In genomic region chr12:52018448-52019122, GRCh38 we compare ENCODE assay signal across 21 cellular contexts. TPM values are rescaled to one million over a fixed set of nuclear protein-coding genes. Genes with fewer than 3 reads are reported as not detected.
DNase-seq lines count a peak whose midpoint lies in the region; ATAC-seq and TF ChIP-seq lines count a peak whose summit lies in the region.
"Had no signal": no experiment of that assay in that cellular context is flagged by ENCODE, and none has a peak within 500 bp of the region (broad histone marks: within the 10 kb centered on the region; RNA-seq: fewer than 3 reads in every experiment).

No MANE protein-coding gene starts in this region.

- H3K27me3 Mint-ChIP-seq in stimulated activated memory B cell treated with anti-CD40 and anti-IgM and Interleukin-4, amounts not matched to agents 10 μg/mL and 1 μg/mL and 100 μg/mL, for 72 hours: no peaks in the 10 kb centered on the region
- H3K27me3 Mint-ChIP-seq in activated CD8-positive, alpha-beta T cell treated with anti-CD3 and anti-CD28 coated beads, Interleukin-2, amount 10 ng/mL, durations not matched to agents 7 days and 5 days (ENCODE audit: low read depth): peaks cover 2% of the 10 kb centered on the region

- no peak overlapping the region for H3K4me3 ChIP-seq in body of pancreas
- no peak overlapping the region for H3K4me3 ChIP-seq in prostate gland
- H3K4me3 ChIP-seq: K562, left ventricle myocardium inferior, transverse colon had no signal

- DNase-seq in NCI-H748 (lab: John Stamatoyannopoulos, UW; ENCODE audit: unreplicated experiment) (peak; percentile 27), NCI-H748 treated with DMSO at 0.1 percent for 48 hours (lab: John Stamatoyannopoulos, UW) (no peak), NCI-H2081 treated with DMSO at 0.1 percent for 48 hours (lab: John Stamatoyannopoulos, UW) (peak; percentile 82), body of pancreas (peak in 1 of 4 donors; percentile 58), prostate gland (ENCODE audit: low spot score) (no peak)
- DNase-seq in activated CD8-positive, alpha-beta T cell treated with anti-CD3 and anti-CD28 coated beads, Interleukin-2, amount 10 ng/mL, durations not matched to agents 7 days and 5 days: no peak
- DNase-seq: activated CD4-positive, alpha-beta memory T cell treated with anti-CD3 and anti-CD28 coated beads, Interleukin-2, amount 10 ng/mL, durations not matched to agents 7 days and 5 days; activated T-cell treated with anti-CD3 and anti-CD28 coated beads, Interleukin-2, amount 50 U/mL, for 4 hours; HCEC 1CT; left ventricle myocardium inferior; NCI-H226; stimulated activated naive CD4-positive, alpha-beta T cell treated with Interleukin-2 at 50 U/mL for 16 hours; transverse colon; WERI-Rb-1 had no signal

- H3K36me3 Mint-ChIP-seq in stimulated activated memory B cell treated with anti-CD40 and anti-IgM and Interleukin-4, amounts not matched to agents 10 μg/mL and 1 μg/mL and 100 μg/mL, for 72 hours: peaks cover 12% of the 10 kb centered on the region
- no peaks in the 10 kb centered on the region for H3K36me3 Mint-ChIP-seq in activated CD8-positive, alpha-beta T cell treated with anti-CD3 and anti-CD28 coated beads, Interleukin-2, amount 10 ng/mL, durations not matched to agents 7 days and 5 days (ENCODE audit: low read depth)

- CTCF ChIA-PET in activated CD8-positive, alpha-beta T cell treated with anti-CD3 and anti-CD28 coated beads, Interleukin-2, amount 10 ng/mL, durations not matched to agents 7 days and 5 days (lab: Charles Lee): interaction anchor here (0.7 to 12.4 kb wide), 4 partner anchors 10 to 103 kb away, joined by 3 to 472 read pairs (median 152); partner anchors contain the start of gene TAMALIN

- TF ChIP-seq POLR2A in body of pancreas (IDR thresholded peaks at IDR 0.05): peak in 2 of 3 donors; percentile 38 to 43
- TF ChIP-seq POLR2A in prostate gland (IDR thresholded peaks at IDR 0.05): no peak

- H3K9me3 ChIP-seq in body of pancreas (no peaks in the 10 kb centered on the region), prostate gland (no peaks in the 10 kb centered on the region)
- H3K9me3 ChIP-seq: left ventricle myocardium inferior, transverse colon had no signal

- POLR2A ChIA-PET in activated CD8-positive, alpha-beta T cell treated with anti-CD3 and anti-CD28 coated beads, Interleukin-2, amount 10 ng/mL, durations not matched to agents 7 days and 5 days (lab: Charles Lee): no interaction called here

- intact Hi-C loops in body of pancreas (cut with DNase I): no loop called here
- intact Hi-C loops in prostate gland (cut with DNase I): no loop called here

- H3K4me1 ChIP-seq in body of pancreas (peaks cover 33% of the 10 kb centered on the region), prostate gland (replicated peaks) (no peaks in the 10 kb centered on the region)

- H3K27me3 ChIP-seq in body of pancreas: no peaks in the 10 kb centered on the region
- no peaks in the 10 kb centered on the region for H3K27me3 ChIP-seq in prostate gland (replicated peaks; ENCODE audit: insufficient read depth)

- no peaks in the 10 kb centered on the region for H3K36me3 ChIP-seq in body of pancreas (replicated peaks in 1 of 2; ENCODE audit: insufficient read depth in 1 of 2, low read depth in 2 of 2)
- no peaks in the 10 kb centered on the region for H3K36me3 ChIP-seq in prostate gland
- H3K36me3 ChIP-seq: transverse colon had no signal

- no peak overlapping the region for H3K4me3 Mint-ChIP-seq in stimulated activated memory B cell treated with anti-CD40 and anti-IgM and Interleukin-4, amounts not matched to agents 10 μg/mL and 1 μg/mL and 100 μg/mL, for 72 hours
- H3K4me3 Mint-ChIP-seq in activated CD8-positive, alpha-beta T cell treated with anti-CD3 and anti-CD28 coated beads, Interleukin-2, amount 10 ng/mL, durations not matched to agents 7 days and 5 days: no peak overlapping the region
- H3K4me3 Mint-ChIP-seq: activated CD4-positive, alpha-beta memory T cell treated with anti-CD3 and anti-CD28 coated beads, Interleukin-2, amount 10 ng/mL, durations not matched to agents 7 days and 5 days; activated T-cell treated with anti-CD3 and anti-CD28 coated beads, Interleukin-2, amount 50 U/mL, for 4 hours; CD14-positive monocyte; T-helper 1 cell treated with Interleukin-12 subunit alpha and Interleukin-12 subunit beta and Interleukin-4 antibody, amounts not matched to agents 30 μg/mL and 1 μg/mL, for 36 hours had no signal

- peak; percentile 25 for ATAC-seq in body of pancreas
- no peak for ATAC-seq in stimulated activated memory B cell treated with anti-CD40 and anti-IgM and Interleukin-4, amounts not matched to agents 10 μg/mL and 1 μg/mL and 100 μg/mL, for 72 hours
- no peak for ATAC-seq in activated CD8-positive, alpha-beta T cell treated with anti-CD3 and anti-CD28 coated beads, Interleukin-2, amount 10 ng/mL, durations not matched to agents 7 days and 5 days
- ATAC-seq in HG03521 (IDR thresholded peaks at IDR 0.05; ENCODE audit: unreplicated experiment): no peak
- ATAC-seq: activated T-cell treated with anti-CD3 and anti-CD28 coated beads, Interleukin-2, amount 50 U/mL, for 4 hours; K562; sciatic nerve had no signal

- H3K9me3 Mint-ChIP-seq in stimulated activated memory B cell treated with anti-CD40 and anti-IgM and Interleukin-4, amounts not matched to agents 10 μg/mL and 1 μg/mL and 100 μg/mL, for 72 hours: no peaks in the 10 kb centered on the region
- H3K9me3 Mint-ChIP-seq in activated CD8-positive, alpha-beta T cell treated with anti-CD3 and anti-CD28 coated beads, Interleukin-2, amount 10 ng/mL, durations not matched to agents 7 days and 5 days (ENCODE audit: insufficient read depth): no peaks in the 10 kb centered on the region
- H3K9me3 Mint-ChIP-seq: activated CD4-positive, alpha-beta memory T cell treated with anti-CD3 and anti-CD28 coated beads, Interleukin-2, amount 10 ng/mL, durations not matched to agents 7 days and 5 days; activated T-cell treated with anti-CD3 and anti-CD28 coated beads, Interleukin-2, amount 50 U/mL, for 4 hours; T-helper 1 cell treated with Interleukin-12 subunit alpha and Interleukin-12 subunit beta and Interleukin-4 antibody, amounts not matched to agents 30 μg/mL and 1 μg/mL, for 36 hours had no signal

- peaks cover 39% of the 10 kb centered on the region for H3K4me1 Mint-ChIP-seq in stimulated activated memory B cell treated with anti-CD40 and anti-IgM and Interleukin-4, amounts not matched to agents 10 μg/mL and 1 μg/mL and 100 μg/mL, for 72 hours
- peaks cover 30% of the 10 kb centered on the region for H3K4me1 Mint-ChIP-seq in activated CD8-positive, alpha-beta T cell treated with anti-CD3 and anti-CD28 coated beads, Interleukin-2, amount 10 ng/mL, durations not matched to agents 7 days and 5 days (ENCODE audit: low read depth)

- H3K27ac ChIP-seq in body of pancreas (peak overlapping the region; percentile 69 to 80 (median 77)), prostate gland (no peak overlapping the region)
- H3K27ac ChIP-seq: left ventricle myocardium inferior, transverse colon, WERI-Rb-1 had no signal

- 44 to 48% methylated on average over 3 to 4 of the region's 4 CpGs for WGBS in body of pancreas, 2 donors
- WGBS in prostate gland: 67% methylated on average over 4 of the region's 4 CpGs

- TF ChIP-seq CTCF in body of pancreas (IDR thresholded peaks at IDR 0.05) (no peak), prostate gland (IDR thresholded peaks at IDR 0.05) (no peak)

- peak overlapping the region; percentile 51 for H3K27ac Mint-ChIP-seq in stimulated activated memory B cell treated with anti-CD40 and anti-IgM and Interleukin-4, amounts not matched to agents 10 μg/mL and 1 μg/mL and 100 μg/mL, for 72 hours
- no peak overlapping the region for H3K27ac Mint-ChIP-seq in activated CD8-positive, alpha-beta T cell treated with anti-CD3 and anti-CD28 coated beads, Interleukin-2, amount 10 ng/mL, durations not matched to agents 7 days and 5 days
- H3K27ac Mint-ChIP-seq: activated CD4-positive, alpha-beta memory T cell treated with anti-CD3 and anti-CD28 coated beads, Interleukin-2, amount 10 ng/mL, durations not matched to agents 7 days and 5 days; T-helper 1 cell treated with Interleukin-12 subunit alpha and Interleukin-12 subunit beta and Interleukin-4 antibody, amounts not matched to agents 30 μg/mL and 1 μg/mL, for 36 hours had no signal

RNA-seq across cellular contexts. Expression of gene TAMALIN, which starts 11.8 kb away (rescaled TPM):
- total RNA-seq in body of pancreas (10 to 100 TPM in 1 of 2 donors, 1 to 10 TPM in 1; 7.0 to 19.4 TPM), prostate gland (10 to 100 TPM; 16.5 to 38.6 TPM)
- total RNA-seq in activated CD8-positive, alpha-beta T cell treated with anti-CD3 and anti-CD28 coated beads, Interleukin-2, amount 10 ng/mL, durations not matched to agents 7 days and 5 days: 10 to 100 TPM; 11.0 to 12.5 TPM
- total RNA-seq: bronchial epithelial cell had no signal

RNA-seq across cellular contexts. Expression of gene NR4A1, which starts 32.7 kb away (rescaled TPM):
- 100 to 1,000 TPM in 1 of 2 donors, 10 to 100 TPM in 1; 36.6 to 253 TPM for total RNA-seq in body of pancreas
- 1 to 10 TPM; 4.3 to 5.6 TPM for total RNA-seq in activated CD8-positive, alpha-beta T cell treated with anti-CD3 and anti-CD28 coated beads, Interleukin-2, amount 10 ng/mL, durations not matched to agents 7 days and 5 days
- total RNA-seq in prostate gland: 100 to 1,000 TPM in 1 of 2 donors, 10 to 100 TPM in 1; 85.1 to 125 TPM

RNA-seq across cellular contexts. Expression of gene ATG101, which starts 51.2 kb away (rescaled TPM):
- total RNA-seq in body of pancreas: 10 to 100 TPM; 25.7 to 25.9 TPM
- 10 to 100 TPM; 28.8 to 31.1 TPM for total RNA-seq in activated CD8-positive, alpha-beta T cell treated with anti-CD3 and anti-CD28 coated beads, Interleukin-2, amount 10 ng/mL, durations not matched to agents 7 days and 5 days
- 10 to 100 TPM; 60.0 to 64.1 TPM for total RNA-seq in prostate gland

Comparison
In these comparisons a context has a peak if more than half of its experiments do, and no peak if none do; other contexts are left out.
1. DNase-seq: peak in NCI-H748 (single experiment) and NCI-H2081 treated with DMSO at 0.1 percent for 48 hours (single experiment); none in NCI-H748 treated with DMSO at 0.1 percent for 48 hours (single experiment), activated CD8-positive, alpha-beta T cell treated with anti-CD3 and anti-CD28 coated beads, Interleukin-2, amount 10 ng/mL, durations not matched to agents 7 days and 5 days (single experiment) and prostate gland (single experiment).
2. H3K27ac ChIP-seq: peak in body of pancreas (4 of 4); none in prostate gland (0 of 2).
3. RNA of gene NR4A1, which starts 32.7 kb away (total RNA-seq): 36.6 to 253 TPM in body of pancreas and 85.1 to 125 TPM in prostate gland; 4.3 to 5.6 TPM in activated CD8-positive, alpha-beta T cell treated with anti-CD3 and anti-CD28 coated beads, Interleukin-2, amount 10 ng/mL, durations not matched to agents 7 days and 5 days; every median in the first group is over 4 times any median in the second.